In genomic region chr17:81004336-81005015, GRCh38 we compare ENCODE assay signal across 9 cellular contexts. TPM values are rescaled to one million over a fixed set of nuclear protein-coding genes. Genes with fewer than 3 reads are reported as not detected.
DNase-seq lines count a peak whose midpoint lies in the region; TF ChIP-seq lines count a peak whose summit lies in the region.
"Had no signal": no experiment of that assay in that cellular context is flagged by ENCODE, and none has a peak within 500 bp of the region (broad histone marks: within the 10 kb centered on the region; RNA-seq: fewer than 3 reads in every experiment).

No MANE protein-coding gene starts in this region.

- H3K4me1 ChIP-seq in CD4-positive, alpha-beta memory T cell (ENCODE audit: insufficient read depth, low read length) = peaks cover 13% of the 10 kb centered on the region
- peaks cover 11% of the 10 kb centered on the region for H3K4me1 ChIP-seq in effector memory CD4-positive, alpha-beta T cell (ENCODE audit: control insufficient read depth, insufficient read depth, low read length, poor library complexity, severe bottlenecking)
- peaks cover 8% of the 10 kb centered on the region for H3K4me1 ChIP-seq in ovary (ENCODE audit: insufficient read depth)

- H3K9me3 ChIP-seq in CD4-positive, alpha-beta memory T cell (ENCODE audit: control insufficient read depth in 1 of 2, low read length in 2 of 2) = no peaks in the 10 kb centered on the region
- H3K9me3 ChIP-seq in SK-N-MC (ENCODE audit: low read depth, low read length) (no peaks in the 10 kb centered on the region), ovary (no peaks in the 10 kb centered on the region)
- H3K9me3 ChIP-seq in effector memory CD4-positive, alpha-beta T cell (ENCODE audit: control insufficient read depth, low read length) = no peaks in the 10 kb centered on the region

- TF ChIP-seq POLR2A in ovary (IDR thresholded peaks at IDR 0.05) = no peak

- no peak overlapping the region for H3K9ac ChIP-seq in SK-N-MC (ENCODE audit: insufficient read length)

- peaks cover 6% of the 10 kb centered on the region for H3K27me3 ChIP-seq in CD4-positive, alpha-beta memory T cell (ENCODE audit: insufficient read depth, low read length)
- H3K27me3 ChIP-seq in effector memory CD4-positive, alpha-beta T cell (replicated peaks; ENCODE audit: control insufficient read depth, insufficient read depth, low read length, poor library complexity, severe bottlenecking) = no peaks in the 10 kb centered on the region
- H3K27me3 ChIP-seq in ovary = no peaks in the 10 kb centered on the region

- H3K4me3 Mint-ChIP-seq in CD4-positive, alpha-beta memory T cell = peak overlapping the region; percentile 40 to 90 (median 78)

- H3K27ac Mint-ChIP-seq in CD4-positive, alpha-beta memory T cell = peak overlapping the region in 5 of 7 donors; percentile 12 to 68 (median 49)

- H3K36me3 ChIP-seq in CD4-positive, alpha-beta memory T cell (ENCODE audit: insufficient read depth, low read length) = no peaks in the 10 kb centered on the region
- no peaks in the 10 kb centered on the region for H3K36me3 ChIP-seq in SK-N-MC (ENCODE audit: insufficient read depth, low read length)
- H3K36me3 ChIP-seq in effector memory CD4-positive, alpha-beta T cell (ENCODE audit: control insufficient read depth, insufficient read depth, low read length) = peaks cover 7% of the 10 kb centered on the region
- no peaks in the 10 kb centered on the region for H3K36me3 ChIP-seq in ovary

- H3K9me3 Mint-ChIP-seq in CD4-positive, alpha-beta memory T cell = no peaks in the 10 kb centered on the region

- peak in 2 of 5 donors; percentile 23 to 25 for DNase-seq in CD4-positive, alpha-beta memory T cell
- no peak for DNase-seq in SK-N-MC (ENCODE audit: low read depth, low spot score)
- no peak for DNase-seq in effector memory CD4-positive, alpha-beta T cell
- no peak for DNase-seq in ovary
- no peak for DNase-seq in UCSD-AML1 (lab: John Stamatoyannopoulos, UW; ENCODE audit: unreplicated experiment)
- DNase-seq in foreskin fibroblast = no peak
- no peak for DNase-seq in HuH-7 (ENCODE audit: low spot score)
- DNase-seq in medulla oblongata (ENCODE audit: extremely low spot score) = no peak
- DNase-seq: NCI-H510A had no signal

- peaks cover 10 to 12% of the 10 kb centered on the region in 2 donors for H3K27me3 Mint-ChIP-seq in CD4-positive, alpha-beta memory T cell

- no peak for TF ChIP-seq EP300 in ovary (IDR thresholded peaks at IDR 0.05)

- POLR2A ChIA-PET in CD4-positive, alpha-beta memory T cell (lab: Charles Lee; ENCODE audit: partially characterized antibody) = interaction anchor here (0.6 to 2.2 kb wide), 4 partner anchors 12 to 113 kb away, joined by 3 to 12 read pairs (median 4); no protein-coding TSS in a partner anchor

- TF ChIP-seq CTCF in ovary (IDR thresholded peaks at IDR 0.05) = no peak
- no peak for TF ChIP-seq CTCF in foreskin fibroblast (IDR thresholded peaks at IDR 0.05; ENCODE audit: low read depth, low read length)

- H3K27ac ChIP-seq in CD4-positive, alpha-beta memory T cell (ENCODE audit: low read depth, low read length) = no peak overlapping the region
- H3K27ac ChIP-seq in SK-N-MC (no peak overlapping the region), ovary (no peak overlapping the region)
- H3K27ac ChIP-seq in effector memory CD4-positive, alpha-beta T cell (ENCODE audit: insufficient read depth, low read length, poor library complexity, severe bottlenecking) = no peak overlapping the region

- peaks cover 11 to 31% (median 14%) of the 10 kb centered on the region in 4 donors for H3K4me1 Mint-ChIP-seq in CD4-positive, alpha-beta memory T cell

- peaks cover 0 to 3% of the 10 kb centered on the region in 2 donors for H3K36me3 Mint-ChIP-seq in CD4-positive, alpha-beta memory T cell

- CTCF ChIA-PET in CD4-positive, alpha-beta memory T cell (lab: Charles Lee; ENCODE audit: partially characterized antibody) = interaction anchor here (1.6 kb wide), 1 partner anchor 15 kb away, joined by 5 read pairs; no protein-coding TSS in a partner anchor

- H3K4me3 ChIP-seq in CD4-positive, alpha-beta memory T cell (ENCODE audit: low read length in 2 of 2) = no peak overlapping the region
- peak overlapping the region; percentile 40; the same call in 1 of the 2 replicates for H3K4me3 ChIP-seq in SK-N-MC
- H3K4me3 ChIP-seq in effector memory CD4-positive, alpha-beta T cell (ENCODE audit: insufficient read depth, low read depth, low read length, poor library complexity, severe bottlenecking) = peak overlapping the region; percentile 39
- peak overlapping the region; percentile 24 for H3K4me3 ChIP-seq in ovary
- H3K4me3 ChIP-seq in foreskin fibroblast (ENCODE audit: low read depth in 1 of 2, low read length in 2 of 2) = peak overlapping the region in 1 of 2 donors; percentile 26

- intact Hi-C loops in CD4-positive, alpha-beta memory T cell (cut with micrococcal nuclease) = no loop called here
- intact Hi-C loops in ovary (cut with DNase I) = no loop called here

- WGBS in ovary, 3 donors = 3 to 4% (median 4%) methylated on average over 26 to 46 of the region's 46 CpGs

RNA-seq across cellular contexts. Expression of gene CHMP6, which starts 12.8 kb away (rescaled TPM):
- total RNA-seq in CD4-positive, alpha-beta memory T cell = 10 to 100 TPM; 41.4 to 42.3 TPM
- polyA plus RNA-seq in CD4-positive, alpha-beta memory T cell = 10 to 100 TPM; 36.7 to 48.7 TPM
- 10 to 100 TPM; 18.5 to 29.7 (median 26.5) TPM for total RNA-seq in ovary
- polyA plus RNA-seq in ovary = 10 to 100 TPM; 25.6 to 27.5 TPM

RNA-seq across cellular contexts. Expression of gene BAIAP2, which starts 30.5 kb away (rescaled TPM):
- total RNA-seq in CD4-positive, alpha-beta memory T cell = 1 to 10 TPM; 5.4 to 7.2 TPM
- polyA plus RNA-seq in CD4-positive, alpha-beta memory T cell = 1 to 10 TPM; 2.1 to 5.6 TPM
- total RNA-seq in ovary = 10 to 100 TPM; 13.8 to 80.6 (median 30.1) TPM
- polyA plus RNA-seq in ovary = 10 to 100 TPM; 12.0 to 21.5 TPM

Comparison
In these comparisons a context has a peak if more than half of its experiments do, and no peak if none do; other contexts are left out.
1. H3K4me3 ChIP-seq: peak in SK-N-MC (single experiment), effector memory CD4-positive, alpha-beta T cell (single experiment) and ovary (single experiment); none in CD4-positive, alpha-beta memory T cell (0 of 2).